ENCODE assay signal across 1 cellular context in the genomic region with DNA sequence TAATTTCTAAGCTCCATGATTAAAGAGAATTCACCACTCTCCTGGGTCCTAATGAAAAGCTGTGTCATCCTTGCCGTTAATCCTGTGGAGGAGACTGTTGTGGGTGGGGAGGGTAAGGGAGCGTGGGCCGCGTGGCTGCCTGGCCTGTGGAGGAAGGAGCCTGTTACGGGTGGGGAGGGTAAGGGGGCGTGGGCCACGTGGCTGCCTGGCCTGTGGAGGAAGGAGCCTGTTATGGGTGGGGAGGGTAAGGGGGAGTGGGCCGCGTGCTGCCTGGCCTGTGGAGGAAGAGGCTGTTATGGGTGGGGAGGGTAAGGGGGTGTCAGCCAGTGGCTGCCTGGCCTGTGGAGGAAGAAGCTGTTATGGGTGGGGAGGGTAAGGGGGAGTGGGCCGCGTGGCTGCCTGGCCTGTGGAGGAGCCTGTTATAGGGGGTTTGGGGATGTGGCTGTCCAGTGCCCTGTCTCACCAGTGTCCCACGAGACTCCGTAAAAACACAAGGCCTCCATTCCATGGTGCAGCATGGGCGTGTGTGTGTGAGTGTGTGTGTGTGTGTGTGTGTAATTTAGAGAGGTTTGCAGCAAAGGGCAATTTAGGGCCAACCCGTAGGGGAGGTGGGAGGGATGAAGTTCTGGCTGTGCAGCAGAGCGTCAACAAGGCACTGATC.
TF ChIP-seq lines count a peak whose summit lies in the region.

No MANE protein-coding gene starts in this region.

TF ChIP-seq in GM23338, 12 proteins besides CTCF, POLR2A, EP300 and RAD21 (continued from another document):
- TF ChIP-seq ZNF462 (CRISPR knock-in tag; IDR thresholded peaks at IDR 0.05), result no peak
- TF ChIP-seq, protein P1, sequence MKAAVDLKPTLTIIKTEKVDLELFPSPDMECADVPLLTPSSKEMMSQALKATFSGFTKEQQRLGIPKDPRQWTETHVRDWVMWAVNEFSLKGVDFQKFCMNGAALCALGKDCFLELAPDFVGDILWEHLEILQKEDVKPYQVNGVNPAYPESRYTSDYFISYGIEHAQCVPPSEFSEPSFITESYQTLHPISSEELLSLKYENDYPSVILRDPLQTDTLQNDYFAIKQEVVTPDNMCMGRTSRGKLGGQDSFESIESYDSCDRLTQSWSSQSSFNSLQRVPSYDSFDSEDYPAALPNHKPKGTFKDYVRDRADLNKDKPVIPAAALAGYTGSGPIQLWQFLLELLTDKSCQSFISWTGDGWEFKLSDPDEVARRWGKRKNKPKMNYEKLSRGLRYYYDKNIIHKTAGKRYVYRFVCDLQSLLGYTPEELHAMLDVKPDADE (IDR thresholded peaks at IDR 0.05), result no peak
- TF ChIP-seq, protein P2, sequence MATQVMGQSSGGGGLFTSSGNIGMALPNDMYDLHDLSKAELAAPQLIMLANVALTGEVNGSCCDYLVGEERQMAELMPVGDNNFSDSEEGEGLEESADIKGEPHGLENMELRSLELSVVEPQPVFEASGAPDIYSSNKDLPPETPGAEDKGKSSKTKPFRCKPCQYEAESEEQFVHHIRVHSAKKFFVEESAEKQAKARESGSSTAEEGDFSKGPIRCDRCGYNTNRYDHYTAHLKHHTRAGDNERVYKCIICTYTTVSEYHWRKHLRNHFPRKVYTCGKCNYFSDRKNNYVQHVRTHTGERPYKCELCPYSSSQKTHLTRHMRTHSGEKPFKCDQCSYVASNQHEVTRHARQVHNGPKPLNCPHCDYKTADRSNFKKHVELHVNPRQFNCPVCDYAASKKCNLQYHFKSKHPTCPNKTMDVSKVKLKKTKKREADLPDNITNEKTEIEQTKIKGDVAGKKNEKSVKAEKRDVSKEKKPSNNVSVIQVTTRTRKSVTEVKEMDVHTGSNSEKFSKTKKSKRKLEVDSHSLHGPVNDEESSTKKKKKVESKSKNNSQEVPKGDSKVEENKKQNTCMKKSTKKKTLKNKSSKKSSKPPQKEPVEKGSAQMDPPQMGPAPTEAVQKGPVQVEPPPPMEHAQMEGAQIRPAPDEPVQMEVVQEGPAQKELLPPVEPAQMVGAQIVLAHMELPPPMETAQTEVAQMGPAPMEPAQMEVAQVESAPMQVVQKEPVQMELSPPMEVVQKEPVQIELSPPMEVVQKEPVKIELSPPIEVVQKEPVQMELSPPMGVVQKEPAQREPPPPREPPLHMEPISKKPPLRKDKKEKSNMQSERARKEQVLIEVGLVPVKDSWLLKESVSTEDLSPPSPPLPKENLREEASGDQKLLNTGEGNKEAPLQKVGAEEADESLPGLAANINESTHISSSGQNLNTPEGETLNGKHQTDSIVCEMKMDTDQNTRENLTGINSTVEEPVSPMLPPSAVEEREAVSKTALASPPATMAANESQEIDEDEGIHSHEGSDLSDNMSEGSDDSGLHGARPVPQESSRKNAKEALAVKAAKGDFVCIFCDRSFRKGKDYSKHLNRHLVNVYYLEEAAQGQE (IDR thresholded peaks at IDR 0.05; ENCODE audit: unreplicated experiment), result no peak
- no peak for TF ChIP-seq POLR2AphosphoS5 (IDR thresholded peaks at IDR 0.05; ENCODE audit: low read depth)
- no peak for TF ChIP-seq EZH2phosphoT487 (IDR thresholded peaks at IDR 0.05; ENCODE audit: unreplicated experiment)
- no peak for TF ChIP-seq STAT1 (IDR thresholded peaks at IDR 0.05; ENCODE audit: unreplicated experiment)
- TF ChIP-seq ZNF331 (CRISPR knock-in tag; IDR thresholded peaks at IDR 0.05; ENCODE audit: low read depth), result no peak
